ENCODE assay signal across 31 cellular contexts in the genomic region with DNA sequence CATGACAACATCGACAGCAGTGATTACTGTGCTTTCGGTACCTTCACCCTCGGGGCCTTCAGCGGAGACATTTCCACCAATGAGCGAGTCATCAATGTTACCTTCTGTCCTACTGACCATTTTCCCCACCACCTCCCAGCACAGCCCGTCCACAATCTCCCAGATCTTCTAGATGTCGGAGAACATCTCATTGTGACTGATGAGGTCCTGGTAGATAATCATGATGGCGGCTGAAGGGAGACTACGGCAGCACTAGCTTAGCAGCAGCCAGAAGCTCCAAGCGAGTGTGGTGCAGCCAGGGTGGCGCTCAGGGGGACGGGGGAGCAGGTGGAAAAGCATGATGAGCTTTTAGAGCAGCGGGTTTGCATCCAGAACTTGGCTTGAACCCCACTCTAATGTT.
"Had no signal": no experiment of that assay in that cellular context is flagged by ENCODE, and none has a peak within 500 bp of the region (broad histone marks: within the 10 kb centered on the region; RNA-seq: fewer than 3 reads in every experiment).

No MANE protein-coding gene starts in this region.

- DNase-seq: activated effector memory CD4-positive, alpha-beta T cell treated with anti-CD3 and anti-CD28 coated beads, Interleukin-2, amount 50 U/mL, for 16 hours; activated effector memory CD4-positive, alpha-beta T cell treated with Interleukin-2 at 50 U/mL for 16 hours; activated gamma-delta T cell; activated gamma-delta T cell treated with Interleukin-2 at 50 U/mL for 16 hours; activated naive CD4-positive, alpha-beta T cell; activated naive CD4-positive, alpha-beta T cell treated with anti-CD3 and anti-CD28 coated beads for 36 hours; activated naive CD4-positive, alpha-beta T cell treated with anti-CD3 and anti-CD28 coated beads, Interleukin-2, amount 10 ng/mL, durations not matched to agents 7 days and 5 days; activated naive CD4-positive, alpha-beta T cell treated with anti-CD3 and anti-CD28 coated beads, Interleukin-2, amount 50 U/mL, for 16 hours; activated naive CD4-positive, alpha-beta T cell treated with Interleukin-2 at 50 U/mL for 16 hours; activated naive CD8-positive, alpha-beta T cell treated with anti-CD3 and anti-CD28 coated beads for 36 hours; activated naive CD8-positive, alpha-beta T cell treated with anti-CD3 and anti-CD28 coated beads, Interleukin-2, amount 10 ng/mL, durations not matched to agents 7 days and 5 days; activated naive CD8-positive, alpha-beta T cell treated with anti-CD3 and anti-CD28 coated beads, Interleukin-2, amount 50 U/mL, for 24 hours; activated T-cell treated with anti-CD3 and anti-CD28 coated beads, Interleukin-2, amount 50 U/mL, for 1 hour; activated T-cell treated with anti-CD3 and anti-CD28 coated beads, Interleukin-2, amount 50 U/mL, for 24 hours; activated T-cell treated with anti-CD3 and anti-CD28 coated beads, Interleukin-2, amount 50 U/mL, for 4 hours; activated T-cell treated with anti-CD3 and anti-CD28 coated beads, Interleukin-2, amount 50 U/mL, for 48 hours; activated T-cell treated with anti-CD3 and anti-CD28 coated beads, Interleukin-2, amount 50 U/mL, for 72 hours; adrenal gland; amniotic stem cell; amygdala; anterior cingulate cortex; aorta; body of pancreas; brain microvascular endothelial cell; central memory CD4-positive, alpha-beta T cell; cerebellar nuclear complex had no signal

- H3K9me3 ChIP-seq: adrenal gland, ascending aorta, body of pancreas, breast epithelium had no signal

- H3K27me3 ChIP-seq: adrenal gland, ascending aorta, body of pancreas, brain microvascular endothelial cell, breast epithelium, cardiac muscle cell had no signal

- H3K36me3 ChIP-seq: adrenal gland, ascending aorta, brain microvascular endothelial cell, breast epithelium, cardiac muscle cell had no signal

- FAIRE-seq: astrocyte, bronchial epithelial cell had no signal

- H3K4me1 ChIP-seq: adrenal gland, ascending aorta, body of pancreas, breast epithelium had no signal

- H3K4me3 ChIP-seq: adrenal gland, ascending aorta, body of pancreas, breast epithelium, cardiac muscle cell had no signal

- H3K27ac ChIP-seq: adrenal gland, ascending aorta, body of pancreas, brain microvascular endothelial cell, breast epithelium, cardiac muscle cell had no signal
